12 cellular contexts compared by ENCODE assay signal in the genomic region with DNA sequence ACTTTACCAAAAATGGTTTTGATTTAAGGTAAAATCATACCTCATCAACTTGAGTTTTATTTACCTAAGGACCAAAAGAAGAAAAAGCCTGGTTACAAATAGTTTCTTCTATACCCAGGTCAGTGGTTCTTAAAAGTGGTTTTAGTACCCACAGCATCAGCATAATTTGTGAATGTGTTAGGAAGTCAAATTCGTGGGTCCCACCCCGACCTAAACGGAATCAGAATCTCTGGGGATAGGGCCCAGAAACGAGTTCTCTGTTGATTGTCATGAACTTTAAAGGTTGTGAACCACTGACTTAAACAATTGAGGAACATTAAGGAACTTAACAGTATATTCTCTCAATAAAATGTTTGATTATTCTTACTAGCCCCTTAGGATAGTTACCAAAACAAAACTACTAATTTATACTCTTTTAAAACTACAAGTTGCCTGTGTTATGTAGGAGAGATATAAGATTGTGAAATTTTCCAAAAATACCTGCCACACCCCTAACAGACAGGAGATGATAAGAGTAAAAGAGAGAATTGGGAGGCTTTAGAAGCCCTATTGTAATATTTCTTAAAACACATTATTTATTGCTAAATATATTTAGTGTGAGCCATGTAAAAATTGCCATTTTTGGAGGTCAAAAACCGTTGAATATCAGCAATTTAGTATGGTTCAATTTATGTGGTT. TPM values are rescaled to one million over a fixed set of nuclear protein-coding genes. Genes with fewer than 3 reads are reported as not detected.
A peak's percentile ranks its signal among the peaks of the same experiment; 100 is the strongest.
DNase-seq lines count a peak whose midpoint lies in the region; ATAC-seq, FAIRE-seq and TF ChIP-seq lines count a peak whose summit lies in the region.
"Had no signal": no experiment of that assay in that cellular context is flagged by ENCODE, and none has a peak within 500 bp of the region (broad histone marks: within the 10 kb centered on the region; RNA-seq: fewer than 3 reads in every experiment).

No MANE protein-coding gene starts in this region.

- peak; percentile 27 for DNase-seq in DMS 273 (lab: John Stamatoyannopoulos, UW; ENCODE audit: unreplicated experiment)
- DNase-seq in DMS 273 treated with DMSO at 0.1 percent for 48 hours (lab: John Stamatoyannopoulos, UW): no peak
- DNase-seq in bronchial epithelial cell (ENCODE audit: low read depth): no peak
- DNase-seq in testis: peak; percentile 29
- DNase-seq in Ammon's horn (ENCODE audit: low spot score): no peak
- no peak for DNase-seq in NCI-H2196 treated with DMSO at 0.1 percent for 48 hours (lab: John Stamatoyannopoulos, UW; ENCODE audit: unreplicated experiment)
- DNase-seq: activated CD4-positive, alpha-beta T cell treated with anti-CD3 and anti-CD28 coated beads, Interleukin-2, amount 50 U/mL, for 1 hour had no signal

- no peak for FAIRE-seq in bronchial epithelial cell (lab: Jason Lieb, UNC)
- FAIRE-seq: GM12878 had no signal

- no peak for ATAC-seq in GM21528 (IDR thresholded peaks at IDR 0.05; ENCODE audit: low FRiP score, unreplicated experiment)
- ATAC-seq: GM12878 had no signal

- TF ChIP-seq RAD21 in liver (IDR thresholded peaks at IDR 0.05): no peak

- peaks cover 0 to 15% (median 7%) of the 10 kb centered on the region in 4 donors for H3K4me1 ChIP-seq in liver (ENCODE audit: control insufficient read depth in 4 of 4, insufficient read depth in 4 of 4, low read length in 3 of 4)
- H3K4me1 ChIP-seq in testis: peaks cover 19% of the 10 kb centered on the region

- H3K27me3 ChIP-seq in bronchial epithelial cell (ENCODE audit: control insufficient read depth, insufficient read depth, low read length) (no peaks in the 10 kb centered on the region), liver (ENCODE audit: control insufficient read depth in 4 of 4, insufficient read depth in 4 of 4, low read length in 3 of 4) (no peaks in the 10 kb centered on the region), testis (no peaks in the 10 kb centered on the region)

- H3K27ac ChIP-seq in liver (ENCODE audit: low read depth in 1 of 2, low read length in 2 of 2): no peak overlapping the region
- peak overlapping the region; percentile 95 to 98 for H3K27ac ChIP-seq in testis

- intact Hi-C loops in testis (cut with DNase I; ENCODE audit: low total_unique reads): no loop called here

- H3K9me3 ChIP-seq in liver (ENCODE audit: control insufficient read depth in 4 of 4, low read length in 3 of 4): no peaks in the 10 kb centered on the region
- H3K9me3 ChIP-seq in testis: no peaks in the 10 kb centered on the region
- H3K9me3 ChIP-seq: mucosa of descending colon had no signal

- H3K36me3 ChIP-seq in bronchial epithelial cell (ENCODE audit: control insufficient read depth, insufficient read depth, low read length): no peaks in the 10 kb centered on the region
- no peaks in the 10 kb centered on the region for H3K36me3 ChIP-seq in liver (ENCODE audit: control insufficient read depth in 4 of 4, insufficient read depth in 3 of 4, low read depth in 1 of 4, low read length in 3 of 4)
- no peaks in the 10 kb centered on the region for H3K36me3 ChIP-seq in testis (ENCODE audit: low read depth, missing control alignments)

- 67% methylated on average over 5 of the region's 5 CpGs for WGBS in liver
- WGBS in testis, 2 donors: 37 to 53% methylated on average over 5 of the region's 5 CpGs

- H3K4me3 ChIP-seq in bronchial epithelial cell (ENCODE audit: low read depth, low read length): peak overlapping the region; percentile 81
- peak overlapping the region; percentile 58 to 96 (median 91) for H3K4me3 ChIP-seq in liver (ENCODE audit: low read depth in 1 of 3, low read length in 3 of 3)
- peak overlapping the region; percentile 83 to 91 for H3K4me3 ChIP-seq in testis
- H3K4me3 ChIP-seq: GM12878 had no signal

- TF ChIP-seq CTCF in bronchial epithelial cell (IDR thresholded peaks at IDR 0.05; ENCODE audit: insufficient read depth, low read length, severe bottlenecking) (no peak), liver (IDR thresholded peaks at IDR 0.05; ENCODE audit: low read depth, low read length, missing input control) (no peak), testis (IDR thresholded peaks at IDR 0.05) (no peak)

- no peak for TF ChIP-seq POLR2A in testis (IDR thresholded peaks at IDR 0.05)

- H3K9ac ChIP-seq in liver (ENCODE audit: low read depth in 1 of 2, low read length in 2 of 2): peak overlapping the region; percentile 31 to 81

TF ChIP-seq in liver, 16 proteins besides CTCF, POLR2A, EP300 and RAD21:
- TF ChIP-seq ATF3 (IDR thresholded peaks at IDR 0.05) (no peak), TAF1 (conservative IDR thresholded peaks at IDR 0.05) (no peak), FOXA1 (IDR thresholded peaks at IDR 0.05) (no peak), YY1 (IDR thresholded peaks at IDR 0.05) (no peak), HNF4A (conservative IDR thresholded peaks at IDR 0.05) (no peak), MAX (IDR thresholded peaks at IDR 0.05) (no peak), HNF4G (IDR thresholded peaks at IDR 0.05) (no peak), FOXA2 (IDR thresholded peaks at IDR 0.05) (no peak), JUND (IDR thresholded peaks at IDR 0.05) (no peak), SP1 (IDR thresholded peaks at IDR 0.05) (no peak), RXRA (IDR thresholded peaks at IDR 0.05) (no peak), GABPA (IDR thresholded peaks at IDR 0.05 in 1 of 2, conservative IDR thresholded peaks at IDR 0.05 in 1 of 2) (no peak), EGR1 (IDR thresholded peaks at IDR 0.05; ENCODE audit: low read depth in 2 of 2) (no peak)
- TF ChIP-seq, protein P1, sequence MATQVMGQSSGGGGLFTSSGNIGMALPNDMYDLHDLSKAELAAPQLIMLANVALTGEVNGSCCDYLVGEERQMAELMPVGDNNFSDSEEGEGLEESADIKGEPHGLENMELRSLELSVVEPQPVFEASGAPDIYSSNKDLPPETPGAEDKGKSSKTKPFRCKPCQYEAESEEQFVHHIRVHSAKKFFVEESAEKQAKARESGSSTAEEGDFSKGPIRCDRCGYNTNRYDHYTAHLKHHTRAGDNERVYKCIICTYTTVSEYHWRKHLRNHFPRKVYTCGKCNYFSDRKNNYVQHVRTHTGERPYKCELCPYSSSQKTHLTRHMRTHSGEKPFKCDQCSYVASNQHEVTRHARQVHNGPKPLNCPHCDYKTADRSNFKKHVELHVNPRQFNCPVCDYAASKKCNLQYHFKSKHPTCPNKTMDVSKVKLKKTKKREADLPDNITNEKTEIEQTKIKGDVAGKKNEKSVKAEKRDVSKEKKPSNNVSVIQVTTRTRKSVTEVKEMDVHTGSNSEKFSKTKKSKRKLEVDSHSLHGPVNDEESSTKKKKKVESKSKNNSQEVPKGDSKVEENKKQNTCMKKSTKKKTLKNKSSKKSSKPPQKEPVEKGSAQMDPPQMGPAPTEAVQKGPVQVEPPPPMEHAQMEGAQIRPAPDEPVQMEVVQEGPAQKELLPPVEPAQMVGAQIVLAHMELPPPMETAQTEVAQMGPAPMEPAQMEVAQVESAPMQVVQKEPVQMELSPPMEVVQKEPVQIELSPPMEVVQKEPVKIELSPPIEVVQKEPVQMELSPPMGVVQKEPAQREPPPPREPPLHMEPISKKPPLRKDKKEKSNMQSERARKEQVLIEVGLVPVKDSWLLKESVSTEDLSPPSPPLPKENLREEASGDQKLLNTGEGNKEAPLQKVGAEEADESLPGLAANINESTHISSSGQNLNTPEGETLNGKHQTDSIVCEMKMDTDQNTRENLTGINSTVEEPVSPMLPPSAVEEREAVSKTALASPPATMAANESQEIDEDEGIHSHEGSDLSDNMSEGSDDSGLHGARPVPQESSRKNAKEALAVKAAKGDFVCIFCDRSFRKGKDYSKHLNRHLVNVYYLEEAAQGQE (IDR thresholded peaks at IDR 0.05): no peak
- TF ChIP-seq, protein P2, sequence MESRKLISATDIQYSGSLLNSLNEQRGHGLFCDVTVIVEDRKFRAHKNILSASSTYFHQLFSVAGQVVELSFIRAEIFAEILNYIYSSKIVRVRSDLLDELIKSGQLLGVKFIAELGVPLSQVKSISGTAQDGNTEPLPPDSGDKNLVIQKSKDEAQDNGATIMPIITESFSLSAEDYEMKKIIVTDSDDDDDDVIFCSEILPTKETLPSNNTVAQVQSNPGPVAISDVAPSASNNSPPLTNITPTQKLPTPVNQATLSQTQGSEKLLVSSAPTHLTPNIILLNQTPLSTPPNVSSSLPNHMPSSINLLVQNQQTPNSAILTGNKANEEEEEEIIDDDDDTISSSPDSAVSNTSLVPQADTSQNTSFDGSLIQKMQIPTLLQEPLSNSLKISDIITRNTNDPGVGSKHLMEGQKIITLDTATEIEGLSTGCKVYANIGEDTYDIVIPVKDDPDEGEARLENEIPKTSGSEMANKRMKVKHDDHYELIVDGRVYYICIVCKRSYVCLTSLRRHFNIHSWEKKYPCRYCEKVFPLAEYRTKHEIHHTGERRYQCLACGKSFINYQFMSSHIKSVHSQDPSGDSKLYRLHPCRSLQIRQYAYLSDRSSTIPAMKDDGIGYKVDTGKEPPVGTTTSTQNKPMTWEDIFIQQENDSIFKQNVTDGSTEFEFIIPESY (IDR thresholded peaks at IDR 0.05): no peak

RNA-seq across cellular contexts. Expression of gene SLC25A21, which starts 0.7 kb away (rescaled TPM):
- total RNA-seq in bronchial epithelial cell (0.53 and 0.64 TPM in 2 replicates), liver (10 to 100 TPM in 1 of 2 donors, under 1 TPM in 1; 0.17 to 24.3 TPM), testis (10 to 100 TPM; 13.6 to 16.0 TPM)
- polyA plus RNA-seq in liver (under 1 TPM; 0.13 to 0.29 TPM), testis (ENCODE audit: insufficient read depth, low read depth, low replicate concordance) (4.4 TPM)

RNA-seq across cellular contexts. Expression of gene MIPOL1, which starts 24.7 kb away (rescaled TPM):
- total RNA-seq in bronchial epithelial cell (11.1 and 16.6 TPM in 2 replicates), liver (1 to 10 TPM; 2.1 to 6.6 TPM), testis (10 to 100 TPM; 31.6 to 38.8 TPM)
- polyA plus RNA-seq in liver (1 to 10 TPM in 1 of 2 donors, under 1 TPM in 1; 0.51 to 1.7 TPM), testis (ENCODE audit: insufficient read depth, low read depth, low replicate concordance) (9.0 TPM)
- total RNA-seq: A172, GM12878 had no signal

Comparison
In these comparisons a context has a peak if more than half of its experiments do, and no peak if none do; other contexts are left out.
1. DNase-seq: peak in DMS 273 (single experiment) and testis (single experiment); none in DMS 273 treated with DMSO at 0.1 percent for 48 hours (single experiment), bronchial epithelial cell (single experiment), Ammon's horn (single experiment) and NCI-H2196 treated with DMSO at 0.1 percent for 48 hours (single experiment).
2. H3K27ac ChIP-seq: peak in testis (2 of 2); none in liver (0 of 2).
3. Peak in every context shown above with its lines, with median percentiles within 50 percentile points of each other: H3K4me3 ChIP-seq.